In the genomic region with DNA sequence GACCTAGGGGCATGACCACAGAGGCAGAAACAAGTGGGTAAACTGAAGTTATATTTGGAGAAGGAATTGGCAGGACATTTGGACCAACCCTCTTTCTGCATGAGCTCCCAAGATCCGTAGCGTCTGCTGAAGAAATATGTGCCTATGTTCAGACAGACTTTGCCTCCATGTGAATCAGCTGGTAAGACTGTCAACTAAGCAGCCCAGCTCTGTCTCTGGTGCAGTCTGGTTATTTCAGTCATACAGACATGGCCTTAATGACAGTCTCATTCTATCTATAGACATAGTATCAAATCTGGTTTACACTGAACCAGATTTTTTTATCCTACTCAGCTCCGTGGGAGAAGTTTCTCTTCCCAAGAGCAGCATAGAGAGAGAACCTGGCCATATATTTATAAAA, we compare ENCODE assay signal across 31 cellular contexts.
"Had no signal": no experiment of that assay in that cellular context is flagged by ENCODE, and none has a peak within 500 bp of the region (broad histone marks: within the 10 kb centered on the region; RNA-seq: fewer than 3 reads in every experiment).

No MANE protein-coding gene starts in this region.

- H3K27ac Mint-ChIP-seq: immature natural killer cell; mesothelial cell of epicardium; naive thymus-derived CD4-positive, alpha-beta T cell; neural progenitor cell; stimulated activated naive CD8-positive, alpha-beta T cell treated with anti-CD3 and anti-CD28 coated beads, Interleukin-15, amount 100 ng/mL, for 72 hours had no signal

- H3K9me3 ChIP-seq: esophagus muscularis mucosa, gastroesophageal sphincter, heart right ventricle, mucosa of descending colon, prostate gland, right lobe of liver, suprapubic skin, transverse colon, upper lobe of right lung, uterus had no signal

- H2AFZ ChIP-seq: neural progenitor cell had no signal

- H3K27me3 Mint-ChIP-seq: stimulated activated naive CD8-positive, alpha-beta T cell treated with anti-CD3 and anti-CD28 coated beads, Interleukin-15, amount 100 ng/mL, for 72 hours had no signal

- DNase-seq: dermis blood vessel endothelial cell; effector memory CD4-positive, alpha-beta T cell; foreskin keratinocyte; heart right ventricle; hypothalamus; immature natural killer cell; islet precursor cell; kidney glomerular epithelial cell; left colon; mesenchymal stem cell; mucosa of descending colon; naive thymus-derived CD4-positive, alpha-beta T cell; right lobe of liver; stimulated activated CD4-positive, alpha-beta T cell treated with anti-CD3 and anti-CD28 coated beads, Interleukin-12 subunit alpha, Interleukin-12 subunit beta, amount 100 ng/mL, for 4 hours; stimulated activated CD4-positive, alpha-beta T cell treated with anti-CD3 and anti-CD28 coated beads, Interleukin-1b, Interleukin-23, amount 100 ng/mL, for 48 hours; stimulated activated CD4-positive, alpha-beta T cell treated with anti-CD3 and anti-CD28 coated beads, Interleukin-4, amount 100 ng/mL, for 1 hour; stimulated activated CD8-positive, alpha-beta memory T cell treated with anti-CD3 and anti-CD28 coated beads, Interleukin-4, amount 100 ng/mL, for 48 hours; stimulated activated naive CD4-positive, alpha-beta T cell; stimulated activated naive CD8-positive, alpha-beta T cell treated with anti-CD3 and anti-CD28 coated beads, Interleukin-15, amount 100 ng/mL, for 72 hours; transverse colon; upper lobe of right lung; uterus had no signal

- H3K4me1 Mint-ChIP-seq: immature natural killer cell; mesothelial cell of epicardium; naive thymus-derived CD4-positive, alpha-beta T cell; neural progenitor cell; stimulated activated naive CD8-positive, alpha-beta T cell treated with anti-CD3 and anti-CD28 coated beads, Interleukin-15, amount 100 ng/mL, for 72 hours had no signal

- H3K4me3 Mint-ChIP-seq: immature natural killer cell; mesothelial cell of epicardium; naive thymus-derived CD4-positive, alpha-beta T cell; nephron; neural progenitor cell; stimulated activated naive CD8-positive, alpha-beta T cell treated with anti-CD3 and anti-CD28 coated beads, Interleukin-15, amount 100 ng/mL, for 72 hours had no signal

- H3K36me3 Mint-ChIP-seq: immature natural killer cell, mesothelial cell of epicardium, neural progenitor cell had no signal

- H3K4me1 ChIP-seq: esophagus muscularis mucosa, foreskin keratinocyte, gastroesophageal sphincter, neural progenitor cell, prostate gland, right lobe of liver, suprapubic skin, transverse colon, upper lobe of right lung, uterus had no signal

- H3K4me3 ChIP-seq: coronary artery, esophagus muscularis mucosa, gastroesophageal sphincter, heart right ventricle, mucosa of descending colon, neural progenitor cell, prostate gland, right lobe of liver, smooth muscle cell, suprapubic skin, transverse colon, upper lobe of right lung, uterus had no signal

- H3K9ac ChIP-seq: neural progenitor cell had no signal

- H3K36me3 ChIP-seq: esophagus muscularis mucosa, gastroesophageal sphincter, heart right ventricle, neural progenitor cell, prostate gland, right lobe of liver, suprapubic skin, transverse colon, upper lobe of right lung, uterus had no signal

- H3K27me3 ChIP-seq: esophagus muscularis mucosa, foreskin keratinocyte, gastroesophageal sphincter, heart right ventricle, neural progenitor cell, right lobe of liver, suprapubic skin, transverse colon, upper lobe of right lung, uterus had no signal

- H3K4me2 ChIP-seq: neural progenitor cell, smooth muscle cell had no signal

- H3K27ac ChIP-seq: coronary artery, esophagus muscularis mucosa, foreskin keratinocyte, gastroesophageal sphincter, heart right ventricle, neural progenitor cell, prostate gland, right lobe of liver, suprapubic skin, transverse colon, upper lobe of right lung, uterus had no signal

- ATAC-seq: foreskin keratinocyte; gastroesophageal sphincter; left colon; mucosa of descending colon; naive thymus-derived CD4-positive, alpha-beta T cell; right lobe of liver; stimulated activated naive CD8-positive, alpha-beta T cell treated with anti-CD3 and anti-CD28 coated beads, Interleukin-15, amount 100 ng/mL, for 72 hours; upper lobe of right lung had no signal
